ENCODE assay signal across 25 cellular contexts in the genomic region with DNA sequence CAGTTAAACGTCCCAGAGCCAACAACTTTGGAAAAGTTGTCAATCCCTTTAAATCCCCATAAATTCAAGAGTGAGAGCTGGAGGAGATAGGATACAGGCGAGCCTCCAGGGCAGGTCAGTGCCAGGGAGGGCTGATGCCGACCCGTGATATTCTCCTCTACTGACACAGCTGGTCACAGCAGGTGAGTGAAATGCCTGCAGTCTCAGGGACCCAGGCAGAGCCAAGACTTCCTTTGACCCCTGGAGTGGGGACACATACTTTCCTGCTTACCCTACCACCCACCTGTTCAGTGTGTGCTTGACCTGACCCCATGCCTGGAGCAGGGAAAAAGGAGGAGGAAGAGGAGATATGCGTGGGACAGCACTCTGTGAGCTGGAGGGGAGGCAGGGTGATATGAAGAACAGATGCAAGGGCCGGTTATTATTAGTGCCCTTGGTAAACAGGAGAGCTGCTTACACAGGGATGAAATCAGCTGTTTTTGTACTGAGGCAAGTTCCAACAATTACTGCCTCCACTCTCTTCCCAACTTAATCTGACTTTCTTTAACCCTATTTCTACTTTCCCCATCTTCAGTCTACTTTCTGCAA. TPM values are rescaled to one million over a fixed set of nuclear protein-coding genes. Genes with fewer than 3 reads are reported as not detected.
"Had no signal": no experiment of that assay in that cellular context is flagged by ENCODE, and none has a peak within 500 bp of the region (broad histone marks: within the 10 kb centered on the region; RNA-seq: fewer than 3 reads in every experiment).

No MANE protein-coding gene starts in this region.

- H3K4me3 Mint-ChIP-seq: activated B cell treated with CpG ODN at 0.5 μM for 24 hours; activated naive CD4-positive, alpha-beta T cell treated with anti-CD3 and anti-CD28 coated beads for 36 hours; activated naive CD8-positive, alpha-beta T cell treated with anti-CD3 and anti-CD28 coated beads, Interleukin-2, amount 10 ng/mL, durations not matched to agents 7 days and 5 days; activated T-cell treated with anti-CD3 and anti-CD28 coated beads, Interleukin-2, amount 50 U/mL, for 4 hours; immature natural killer cell; nephron progenitor cell; stimulated activated naive CD8-positive, alpha-beta T cell treated with anti-CD3 and anti-CD28 coated beads, Interleukin-15, Interleukin-2, amounts not matched to agents 100 ng/mL and 50 ng/mL, for 24 hours; T-helper 1 cell treated with Interleukin-12 subunit alpha and Interleukin-12 subunit beta and Interleukin-4 antibody, amounts not matched to agents 30 μg/mL and 1 μg/mL, for 36 hours had no signal

- H3K27ac ChIP-seq: colonic mucosa, dorsolateral prefrontal cortex, heart right ventricle, thyroid gland had no signal

- H3K4me1 Mint-ChIP-seq: activated B cell treated with CpG ODN at 0.5 μM for 24 hours; activated naive CD8-positive, alpha-beta T cell treated with anti-CD3 and anti-CD28 coated beads, Interleukin-2, amount 10 ng/mL, durations not matched to agents 7 days and 5 days had no signal

- H3K9me3 ChIP-seq: colonic mucosa, heart right ventricle, thyroid gland had no signal

- H3K4me3 ChIP-seq: colonic mucosa, dorsolateral prefrontal cortex, heart right ventricle, thyroid gland had no signal

- H3K4me1 ChIP-seq: colonic mucosa, thyroid gland had no signal

- H3K36me3 Mint-ChIP-seq: activated naive CD8-positive, alpha-beta T cell treated with anti-CD3 and anti-CD28 coated beads, Interleukin-2, amount 10 ng/mL, durations not matched to agents 7 days and 5 days; immature natural killer cell had no signal

- H3K36me3 ChIP-seq: colonic mucosa, heart right ventricle, thyroid gland had no signal

- H3K9me3 Mint-ChIP-seq: activated B cell treated with CpG ODN at 0.5 μM for 24 hours; activated naive CD4-positive, alpha-beta T cell treated with anti-CD3 and anti-CD28 coated beads for 36 hours; activated naive CD8-positive, alpha-beta T cell treated with anti-CD3 and anti-CD28 coated beads, Interleukin-2, amount 10 ng/mL, durations not matched to agents 7 days and 5 days; activated T-cell treated with anti-CD3 and anti-CD28 coated beads, Interleukin-2, amount 50 U/mL, for 4 hours; immature natural killer cell; stimulated activated naive CD8-positive, alpha-beta T cell treated with anti-CD3 and anti-CD28 coated beads, Interleukin-15, Interleukin-2, amounts not matched to agents 100 ng/mL and 50 ng/mL, for 24 hours; T-helper 1 cell treated with Interleukin-12 subunit alpha and Interleukin-12 subunit beta and Interleukin-4 antibody, amounts not matched to agents 30 μg/mL and 1 μg/mL, for 36 hours had no signal

- H3K27me3 ChIP-seq: colonic mucosa, thyroid gland had no signal

- ATAC-seq: activated T-cell treated with anti-CD3 and anti-CD28 coated beads, Interleukin-2, amount 50 U/mL, for 4 hours; left ventricle myocardium superior had no signal

- H3K27ac Mint-ChIP-seq: activated B cell treated with CpG ODN at 0.5 μM for 24 hours; activated naive CD4-positive, alpha-beta T cell treated with anti-CD3 and anti-CD28 coated beads for 36 hours; activated naive CD8-positive, alpha-beta T cell treated with anti-CD3 and anti-CD28 coated beads, Interleukin-2, amount 10 ng/mL, durations not matched to agents 7 days and 5 days; immature natural killer cell; nephron progenitor cell; stimulated activated naive CD8-positive, alpha-beta T cell treated with anti-CD3 and anti-CD28 coated beads, Interleukin-15, Interleukin-2, amounts not matched to agents 100 ng/mL and 50 ng/mL, for 24 hours; T-helper 1 cell treated with Interleukin-12 subunit alpha and Interleukin-12 subunit beta and Interleukin-4 antibody, amounts not matched to agents 30 μg/mL and 1 μg/mL, for 36 hours had no signal

- DNase-seq: activated B cell treated with CpG ODN at 0.5 μM for 24 hours; activated CD4-positive, alpha-beta T cell treated with anti-CD3 and anti-CD28 coated beads for 4 hours; activated CD4-positive, alpha-beta T cell treated with anti-CD3 and anti-CD28 coated beads, Interleukin-2, amount 50 U/mL, for 48 hours; activated CD8-positive, alpha-beta memory T cell treated with anti-CD3 and anti-CD28 coated beads, Interleukin-2, amount 50 U/mL, for 48 hours; activated effector memory CD4-positive, alpha-beta T cell treated with Interleukin-2 at 50 U/mL for 16 hours; activated naive CD4-positive, alpha-beta T cell treated with anti-CD3 and anti-CD28 coated beads for 36 hours; activated naive CD8-positive, alpha-beta T cell treated with anti-CD3 and anti-CD28 coated beads, Interleukin-2, amount 10 ng/mL, durations not matched to agents 7 days and 5 days; activated T-cell treated with anti-CD3 and anti-CD28 coated beads, Interleukin-2, amount 50 U/mL, for 4 hours; amygdala; colonic mucosa; dorsolateral prefrontal cortex; heart right ventricle; immature natural killer cell; left ventricle myocardium superior; mammary epithelial cell; midbrain; nephron progenitor cell; retina; stimulated activated CD4-positive, alpha-beta T cell treated with anti-CD3 and anti-CD28 coated beads, Interleukin-1b, Interleukin-23, amount 100 ng/mL, for 48 hours; substantia nigra; T1000; thyroid gland had no signal

RNA-seq across cellular contexts. Expression of gene WIPF3, which starts 40.8 kb away (rescaled TPM):
- total RNA-seq: activated B cell treated with CpG ODN at 0.5 μM for 24 hours; activated CD8-positive, alpha-beta memory T cell treated with anti-CD3 and anti-CD28 coated beads for 36 hours; activated naive CD4-positive, alpha-beta T cell treated with anti-CD3 and anti-CD28 coated beads for 36 hours; activated naive CD8-positive, alpha-beta T cell treated with anti-CD3 and anti-CD28 coated beads, Interleukin-2, amount 10 ng/mL, durations not matched to agents 7 days and 5 days; activated T-cell treated with anti-CD3 and anti-CD28 coated beads, Interleukin-2, amount 50 U/mL, for 4 hours had no signal
- polyA plus RNA-seq: immature natural killer cell had no signal
